Comparison of ENCODE assay signal across 15 cellular contexts in genomic region chr10:105291571-105291970, GRCh38.
A peak's percentile ranks its signal among the peaks of the same experiment; 100 is the strongest.
DNase-seq lines count a peak whose midpoint lies in the region; ATAC-seq and TF ChIP-seq lines count a peak whose summit lies in the region.
"Had no signal": no experiment of that assay in that cellular context is flagged by ENCODE, and none has a peak within 500 bp of the region (broad histone marks: within the 10 kb centered on the region; RNA-seq: fewer than 3 reads in every experiment).

No MANE protein-coding gene starts in this region.

- H3K36me3 ChIP-seq in SK-N-SH (replicated peaks in 1 of 2; ENCODE audit: control insufficient read depth in 1 of 2, insufficient read depth in 2 of 2, low read length in 1 of 2) (no peaks in the 10 kb centered on the region), WERI-Rb-1 (no peaks in the 10 kb centered on the region)

- H3K9me3 ChIP-seq in SK-N-SH (no peaks in the 10 kb centered on the region), WERI-Rb-1 (ENCODE audit: severe bottlenecking) (no peaks in the 10 kb centered on the region)

- 0% methylated on average over 4 of the region's 4 CpGs for WGBS in SK-N-SH (ENCODE audit: low lambda C conversion rate)

- ATAC-seq in SK-N-SH treated with all-trans-retinoic acid at 6 μM for 48 hours: no peak
- no peak for ATAC-seq in HG03521 (IDR thresholded peaks at IDR 0.05; ENCODE audit: unreplicated experiment)

- intact Hi-C loops in CD14-positive monocyte (cut with micrococcal nuclease): no loop called here
- intact Hi-C loops in activated CD4-positive, alpha-beta memory T cell treated with anti-CD3 and anti-CD28 coated beads for 36 hours (cut with micrococcal nuclease): no loop called here

- no peaks in the 10 kb centered on the region for H3K9me2 ChIP-seq in SK-N-SH

- H3K27me3 ChIP-seq in SK-N-SH (ENCODE audit: insufficient read depth) (no peaks in the 10 kb centered on the region), WERI-Rb-1 (ENCODE audit: insufficient read depth, low read depth, severe bottlenecking) (no peaks in the 10 kb centered on the region)

- no peak for TF ChIP-seq RAD21 in SK-N-SH (IDR thresholded peaks at IDR 0.05; ENCODE audit: low read length)

- no peaks in the 10 kb centered on the region for H3K79me2 ChIP-seq in SK-N-SH (ENCODE audit: insufficient read depth)

- POLR2A ChIA-PET in SK-N-SH (lab: Yijun Ruan, JAX): no interaction called here
- POLR2A ChIA-PET in activated CD4-positive, alpha-beta memory T cell treated with anti-CD3 and anti-CD28 coated beads for 36 hours (lab: Charles Lee): no interaction called here

- no peaks in the 10 kb centered on the region for H3K27me3 Mint-ChIP-seq in CD14-positive monocyte (ENCODE audit: low read depth in 3 of 3)
- H3K27me3 Mint-ChIP-seq in activated CD4-positive, alpha-beta memory T cell treated with anti-CD3 and anti-CD28 coated beads for 36 hours: peaks cover 2% of the 10 kb centered on the region
- H3K27me3 Mint-ChIP-seq: CD4-positive, CD25-positive, alpha-beta regulatory T cell had no signal

- no peak overlapping the region; a peak in 1 of 4 replicates for H3K27ac ChIP-seq in SK-N-SH (ENCODE audit: low read depth in 2 of 2, low read length in 1 of 2)
- H3K27ac ChIP-seq in WERI-Rb-1: no peak overlapping the region
- H3K27ac ChIP-seq: PC-9 had no signal

- H3F3A ChIP-seq in SK-N-SH (replicated peaks; ENCODE audit: insufficient read depth): no peaks in the 10 kb centered on the region

- TF ChIP-seq EP300 in SK-N-SH (IDR thresholded peaks at IDR 0.05; ENCODE audit: borderline replicate concordance in 1 of 2, low read depth in 1 of 2, low read length in 1 of 2): no peak

- H3K4me1 Mint-ChIP-seq in CD14-positive monocyte: no peaks in the 10 kb centered on the region
- no peaks in the 10 kb centered on the region for H3K4me1 Mint-ChIP-seq in activated CD4-positive, alpha-beta memory T cell treated with anti-CD3 and anti-CD28 coated beads for 36 hours (ENCODE audit: low read depth)
- H3K4me1 Mint-ChIP-seq: CD4-positive, CD25-positive, alpha-beta regulatory T cell had no signal

- no peak overlapping the region for H2AFZ ChIP-seq in SK-N-SH (ENCODE audit: low read depth)
- H2AFZ ChIP-seq: PC-9 had no signal

- TF ChIP-seq CTCF in SK-N-SH (IDR thresholded peaks at IDR 0.05) (no peak), WERI-Rb-1 (IDR thresholded peaks at IDR 0.05; ENCODE audit: low read depth, low read length) (no peak), CD14-positive monocyte (IDR thresholded peaks at IDR 0.05) (no peak)

- CTCF ChIA-PET in SK-N-SH (lab: Yijun Ruan, JAX): interaction anchor here (0.6 kb wide), 1 partner anchor 218 kb away, joined by 4 read pairs; no protein-coding TSS in a partner anchor
- CTCF ChIA-PET in activated CD4-positive, alpha-beta memory T cell treated with anti-CD3 and anti-CD28 coated beads for 36 hours (lab: Charles Lee): no interaction called here

- no peak overlapping the region for H3K9ac ChIP-seq in SK-N-SH

- H3K4me3 ChIP-seq in SK-N-SH (ENCODE audit: low read depth in 2 of 2, low read length in 1 of 2) (no peak overlapping the region), WERI-Rb-1 (ENCODE audit: low read depth, low read length) (no peak overlapping the region)
- H3K4me3 ChIP-seq: PC-9 had no signal

- no peak overlapping the region for H3K4me2 ChIP-seq in SK-N-SH
- H3K4me2 ChIP-seq: PC-9 had no signal

- peaks cover 0 to 14% (median 7%) of the 10 kb centered on the region in 7 donors for H3K9me3 Mint-ChIP-seq in CD14-positive monocyte
- H3K9me3 Mint-ChIP-seq in activated CD4-positive, alpha-beta memory T cell treated with anti-CD3 and anti-CD28 coated beads for 36 hours: peaks cover 11% of the 10 kb centered on the region

- H3K27ac Mint-ChIP-seq in CD14-positive monocyte: no peak overlapping the region
- H3K27ac Mint-ChIP-seq in activated CD4-positive, alpha-beta memory T cell treated with anti-CD3 and anti-CD28 coated beads for 36 hours: no peak overlapping the region
- H3K27ac Mint-ChIP-seq: CD4-positive, CD25-positive, alpha-beta regulatory T cell had no signal

- DNase-seq in SK-N-SH (peak; percentile 16), NCI-H2227 treated with DMSO at 0.1 percent for 48 hours (lab: John Stamatoyannopoulos, UW) (peak; percentile 1), WERI-Rb-1 (peak; percentile 55), renal cortical epithelial cell (ENCODE audit: low read depth) (peak; percentile 47), CD14-positive monocyte (ENCODE audit: low spot score) (no peak)
- no peak for DNase-seq in activated CD4-positive, alpha-beta memory T cell treated with anti-CD3 and anti-CD28 coated beads for 36 hours
- DNase-seq: CD4-positive, CD25-positive, alpha-beta regulatory T cell; GOT3; KBM-7; NCI-H1048; NCI-H2081 treated with DMSO at 0.1 percent for 48 hours; NCI-H510A treated with DMSO at 0.1 percent for 48 hours; PC-9 had no signal

- no peaks in the 10 kb centered on the region for H4K20me1 ChIP-seq in SK-N-SH (ENCODE audit: insufficient read depth)

- H3K4me1 ChIP-seq in SK-N-SH (ENCODE audit: control insufficient read depth in 1 of 2, insufficient read depth in 2 of 2, low read depth in 1 of 2, low read length in 1 of 2): peaks cover 0 to 10% of the 10 kb centered on the region in 2 experiments; a peak in 2 of 4 replicates

- H3K4me3 Mint-ChIP-seq in CD14-positive monocyte: no peak overlapping the region
- no peak overlapping the region for H3K4me3 Mint-ChIP-seq in activated CD4-positive, alpha-beta memory T cell treated with anti-CD3 and anti-CD28 coated beads for 36 hours

- no peaks in the 10 kb centered on the region for H3K36me3 Mint-ChIP-seq in CD14-positive monocyte
- H3K36me3 Mint-ChIP-seq in activated CD4-positive, alpha-beta memory T cell treated with anti-CD3 and anti-CD28 coated beads for 36 hours: no peaks in the 10 kb centered on the region
- H3K36me3 Mint-ChIP-seq: CD4-positive, CD25-positive, alpha-beta regulatory T cell had no signal

TF ChIP-seq in SK-N-SH, 30 proteins besides CTCF, POLR2A, EP300 and RAD21:
- TF ChIP-seq USF2 (IDR thresholded peaks at IDR 0.05; ENCODE audit: borderline replicate concordance, low read depth, low read length) (no peak), FOSL2 (IDR thresholded peaks at IDR 0.05; ENCODE audit: borderline replicate concordance, low read depth) (no peak), RCOR1 (IDR thresholded peaks at IDR 0.05; ENCODE audit: low read length) (peak; percentile 70; the same call in 1 of the 2 replicates), GATA2 (CRISPR knock-in tag; IDR thresholded peaks at IDR 0.05) (peak; percentile 58), TAF1 (IDR thresholded peaks at IDR 0.05; ENCODE audit: borderline replicate concordance, low read depth, low read length) (no peak)

TF ChIP-seq in SK-N-SH treated with all-trans-retinoic acid at 6 μM for 48 hours, 23 proteins besides CTCF, POLR2A, EP300 and RAD21:
- no peak for TF ChIP-seq BACH2 (CRISPR knock-in tag; IDR thresholded peaks at IDR 0.05; ENCODE audit: borderline replicate concordance)

Comparison
In these comparisons a context has a peak if more than half of its experiments do, and no peak if none do; other contexts are left out.
1. DNase-seq: peak in SK-N-SH (single experiment), NCI-H2227 treated with DMSO at 0.1 percent for 48 hours (single experiment), WERI-Rb-1 (single experiment) and renal cortical epithelial cell (single experiment); none in CD14-positive monocyte (single experiment) and activated CD4-positive, alpha-beta memory T cell treated with anti-CD3 and anti-CD28 coated beads for 36 hours (single experiment).